ENCODE assay signal across 8 cellular contexts in genomic region chr11:6473481-6474422, GRCh38. TPM values are rescaled to one million over a fixed set of nuclear protein-coding genes. Genes with fewer than 3 reads are reported as not detected.
A peak's percentile ranks its signal among the peaks of the same experiment; 100 is the strongest.
DNase-seq lines count a peak whose midpoint lies in the region; ATAC-seq, FAIRE-seq and TF ChIP-seq lines count a peak whose summit lies in the region.

TRIM3 (minus strand) TSS chr11:6473941; CDS start chr11:6465695, 8,246 bp downstream.

- H2AFZ ChIP-seq in endothelial cell of umbilical vein (ENCODE audit: low read depth, low read length): peak within 1 kb of the TSS; percentile 90

- H3K9ac ChIP-seq in endothelial cell of umbilical vein (replicated peaks; ENCODE audit: extremely low read depth, insufficient read depth, low read length): peak within 1 kb of the TSS; percentile 76

- no peaks in the 10 kb centered on the region for H4K20me1 ChIP-seq in endothelial cell of umbilical vein (replicated peaks; ENCODE audit: control insufficient read depth, extremely low read depth, insufficient read depth, low read length)

- H3K27me3 ChIP-seq in BJ (ENCODE audit: control insufficient read depth, insufficient read depth, low read length) (no peaks in the 10 kb centered on the region), endothelial cell of umbilical vein (ENCODE audit: control insufficient read depth in 2 of 2, insufficient read depth in 2 of 2, low read length in 2 of 2) (no peaks in the 10 kb centered on the region)

- H3K4me3 ChIP-seq in BJ (ENCODE audit: low read depth, low read length) (peak within 1 kb of the TSS; percentile 85), endothelial cell of umbilical vein (replicated peaks in 1 of 3; ENCODE audit: insufficient read depth in 1 of 3, low read depth in 1 of 3, low read length in 3 of 3) (peak within 1 kb of the TSS; percentile 61 to 87 (median 68))

- no peaks in the 10 kb centered on the region for H3K9me3 ChIP-seq in endothelial cell of umbilical vein (replicated peaks; ENCODE audit: control insufficient read depth, insufficient read depth, low read length)

- ATAC-seq in GM19351 (IDR thresholded peaks at IDR 0.05; ENCODE audit: unreplicated experiment): peak; percentile 56

- H3K79me2 ChIP-seq in endothelial cell of umbilical vein (ENCODE audit: control insufficient read depth, insufficient read depth, low read length): peaks cover 6% of the 10 kb centered on the region

- CTCF ChIA-PET in BJ (lab: Yijun Ruan, JAX) (interaction anchor here (0.7 to 1.4 kb wide), 5 partner anchors 9 to 145 kb away, joined by 3 to 5 read pairs (median 3); partner anchors contain the start of gene TPP1), endothelial cell of umbilical vein (lab: Charles Lee) (interaction anchor here (1.2 to 3.5 kb wide), 6 partner anchors 30 to 145 kb away, joined by 3 to 32 read pairs (median 4); partner anchors contain the start of gene TPP1)

- dilution Hi-C loops in endothelial cell of umbilical vein (cut with MboI; ENCODE audit: extremely low pct_ligation_motif_present, low sequenced_read_pairs): no loop called here

- TF ChIP-seq CTCF in BJ (IDR thresholded peaks at IDR 0.05; ENCODE audit: insufficient read depth, low read depth, low read length) (peak; percentile 67), endothelial cell of umbilical vein (IDR thresholded peaks at IDR 0.05; ENCODE audit: extremely low read depth in 1 of 2, insufficient read depth in 1 of 2, low read depth in 1 of 2, low read length in 2 of 2) (peak in 1 of 2 donors; percentile 42)

- intact Hi-C loops in endothelial cell of umbilical vein (cut with micrococcal nuclease): loop anchor here (1.0 to 5.0 kb wide), 5 partner anchors 8 to 241 kb away; partner anchors contain the start of genes ARFIP2, FHIP1B, TIMM10B and TPP1

- H3K4me1 ChIP-seq in endothelial cell of umbilical vein (ENCODE audit: control insufficient read depth, extremely low read depth, insufficient read depth, low read length): peaks cover 21% of the 10 kb centered on the region

- H3K9me1 ChIP-seq in endothelial cell of umbilical vein (replicated peaks; ENCODE audit: control insufficient read depth, extremely low read depth, insufficient read depth, low read length): no peaks in the 10 kb centered on the region

- peak within 1 kb of the TSS; percentile 93 for H3K4me2 ChIP-seq in endothelial cell of umbilical vein (ENCODE audit: insufficient read depth, low read length)

- peak; percentile 95 for TF ChIP-seq POLR2A in endothelial cell of umbilical vein (IDR thresholded peaks at IDR 0.05; ENCODE audit: low read depth, low read length)

- H3K27ac ChIP-seq in endothelial cell of umbilical vein (ENCODE audit: insufficient read depth, low read depth, low read length): peak within 1 kb of the TSS; percentile 87

- FAIRE-seq in endothelial cell of umbilical vein (lab: Jason Lieb, UNC): peak; percentile 87

- no TSS peak for BruUV-seq in endothelial cell of umbilical vein (replicated peaks; lab: Mats Ljungman, UMichigan)

- POLR2A ChIA-PET in BJ (lab: Charles Lee) (no interaction called here), endothelial cell of umbilical vein (lab: Charles Lee) (interaction anchor here (1.0 to 1.4 kb wide), 2 partner anchors 8 to 54 kb away, joined by 3 to 4 read pairs; partner anchors contain the start of genes ARFIP2 and TIMM10B)

- peaks cover 17% of the 10 kb centered on the region for H3K36me3 ChIP-seq in BJ (ENCODE audit: control insufficient read depth, insufficient read depth, low read length)
- H3K36me3 ChIP-seq in endothelial cell of umbilical vein (ENCODE audit: control insufficient read depth in 2 of 2, extremely low read depth in 1 of 2, insufficient read depth in 2 of 2, low read length in 2 of 2): peaks cover 2 to 16% of the 10 kb centered on the region in 2 experiments

- DNase-seq in BJ (ENCODE audit: low read depth): peak; percentile 44
- DNase-seq in HK-2 (ENCODE audit: unreplicated experiment): peak; percentile 85
- DNase-seq in NOMO-1 treated with DMSO at 0.1 percent for 48 hours (lab: John Stamatoyannopoulos, UW; ENCODE audit: unreplicated experiment): peak; percentile 51
- DNase-seq in activated T-cell treated with anti-CD3 and anti-CD28 coated beads for 1 hour (ENCODE audit: low read depth): peak; percentile 67
- DNase-seq in endothelial cell of umbilical vein (ENCODE audit: low read depth, low spot score): peak; percentile 87
- peak; percentile 64 for DNase-seq in middle frontal gyrus (ENCODE audit: extremely low spot score, low spot score)
- peak; percentile 62 to 65 for DNase-seq in stimulated activated CD8-positive, alpha-beta memory T cell treated with anti-CD3 and anti-CD28 coated beads, Interleukin-2, amount 100 ng/mL, for 1 hour (ENCODE audit: low read depth in 2 of 2)

TF ChIP-seq in endothelial cell of umbilical vein, 7 proteins besides CTCF, POLR2A, EP300 and RAD21:
- TF ChIP-seq MAX (IDR thresholded peaks at IDR 0.05; ENCODE audit: insufficient read depth, insufficient read length) (no peak), JUN (IDR thresholded peaks at IDR 0.05; ENCODE audit: borderline replicate concordance, insufficient read depth, insufficient read length, low read depth) (no peak), GATA2 (IDR thresholded peaks at IDR 0.05; ENCODE audit: insufficient read depth, insufficient read length, low read depth, low read length) (no peak), POLR2AphosphoS5 (IDR thresholded peaks at IDR 0.05; ENCODE audit: insufficient read depth, low read depth, low read length) (peak; percentile 94)

RNA-seq across cellular contexts. Expression of gene TRIM3, which starts in this region (rescaled TPM):
- polyA plus RNA-seq in BJ (2011; rRNA removed) (8.2 and 10.4 TPM in 2 replicates), endothelial cell of umbilical vein (21.8 and 22.2 TPM in 2 replicates)
- 8.8 and 12.8 TPM in 2 replicates for polyA minus RNA-seq in BJ (2011; rRNA and poly(A)+ RNA removed)
- 25.6 and 29.2 TPM in 2 replicates for total RNA-seq in endothelial cell of umbilical vein
- polyA plus RNA-seq in endothelial cell of umbilical vein (2011; cell fraction: cytosol; rRNA removed): 10.5 and 14.0 TPM in 2 replicates
- polyA plus RNA-seq in endothelial cell of umbilical vein (2011; cell fraction: nucleus; rRNA removed): 86.5 and 90.7 TPM in 2 replicates
- 20.7 and 23.7 TPM in 2 replicates for polyA plus RNA-seq in endothelial cell of umbilical vein (2012)
- 27.8 and 39.3 TPM in 2 replicates for polyA minus RNA-seq in endothelial cell of umbilical vein
- polyA minus RNA-seq in endothelial cell of umbilical vein (2011; cell fraction: cytosol; rRNA and poly(A)+ RNA removed): 3.0 TPM
- 23.7 and 34.0 TPM in 2 replicates for polyA minus RNA-seq in endothelial cell of umbilical vein (2011; cell fraction: nucleus; rRNA and poly(A)+ RNA removed)

Comparison
In these comparisons a context has a peak if more than half of its experiments do, and no peak if none do; other contexts are left out.
1. Peak in every context shown above with its lines: DNase-seq, ATAC-seq, H3K4me3 ChIP-seq and H3K27ac ChIP-seq.